24 cellular contexts compared by ENCODE assay signal in the genomic region with DNA sequence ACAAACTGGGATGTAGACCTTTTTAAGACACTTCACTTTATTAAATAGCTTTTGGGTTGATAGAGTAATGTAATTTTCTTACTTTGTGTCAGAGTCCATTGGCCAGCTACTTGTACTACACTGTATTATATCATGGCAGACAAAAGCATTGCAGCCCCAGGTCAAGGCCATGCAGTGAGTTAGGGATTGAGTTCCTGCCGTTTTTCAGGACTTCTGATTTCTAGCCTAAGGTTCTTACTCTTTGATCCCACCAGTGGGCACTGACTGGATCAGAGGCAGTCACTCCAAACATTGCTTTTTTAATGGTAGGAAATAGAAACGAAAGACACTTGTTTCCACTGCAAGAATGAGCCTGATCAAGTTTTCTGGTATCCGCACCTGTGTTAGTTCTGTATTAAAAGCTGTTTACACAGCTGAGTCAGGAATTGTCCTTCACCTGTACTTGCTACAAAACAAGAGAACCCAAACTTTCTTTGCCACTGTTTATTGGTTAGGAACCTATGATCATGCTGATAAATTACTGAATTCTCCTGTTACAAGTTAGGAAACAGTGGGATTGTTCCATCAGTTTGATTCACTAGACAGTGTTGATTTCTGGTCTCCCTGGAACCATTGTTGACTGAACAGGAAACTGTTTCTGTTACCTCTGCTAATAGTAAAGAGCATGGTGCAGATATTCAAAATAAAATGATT. TPM values are rescaled to one million over a fixed set of nuclear protein-coding genes. Genes with fewer than 3 reads are reported as not detected.
DNase-seq lines count a peak whose midpoint lies in the region; ATAC-seq and TF ChIP-seq lines count a peak whose summit lies in the region.
"Had no signal": no experiment of that assay in that cellular context is flagged by ENCODE, and none has a peak within 500 bp of the region (broad histone marks: within the 10 kb centered on the region; RNA-seq: fewer than 3 reads in every experiment).

No MANE protein-coding gene starts in this region.

- H3K36me3 Mint-ChIP-seq in Caco-2 (ENCODE audit: insufficient read depth, unreplicated experiment), result no peaks in the 10 kb centered on the region
- peaks cover 19% of the 10 kb centered on the region for H3K36me3 Mint-ChIP-seq in endothelial cell (ENCODE audit: low read depth, unreplicated experiment)
- H3K36me3 Mint-ChIP-seq: activated CD8-positive, alpha-beta memory T cell treated with anti-CD3 and anti-CD28 coated beads, Interleukin-2, amount 10 ng/mL, durations not matched to agents 7 days and 5 days had no signal

- H3K4me1 ChIP-seq in Caco-2, result no peaks in the 10 kb centered on the region
- H3K4me1 ChIP-seq: breast epithelium, Peyer's patch, sigmoid colon had no signal

- intact Hi-C loops in Caco-2 (cut with micrococcal nuclease; ENCODE audit: unreplicated experiment), result no loop called here

- no peaks in the 10 kb centered on the region for H3K36me3 ChIP-seq in Caco-2 (ENCODE audit: control insufficient read depth, insufficient read depth, low read length)
- H3K36me3 ChIP-seq: breast epithelium, MG63, Peyer's patch, sigmoid colon, WERI-Rb-1 had no signal

- no TSS peak for BruUV-seq in Caco-2 (replicated peaks; lab: Mats Ljungman, UMichigan)

- POLR2A ChIA-PET in Caco-2 (lab: Charles Lee), result no interaction called here

- H3K4me3 Mint-ChIP-seq in Caco-2 (ENCODE audit: unreplicated experiment), result no peak overlapping the region
- no peak overlapping the region for H3K4me3 Mint-ChIP-seq in endothelial cell (ENCODE audit: unreplicated experiment)
- H3K4me3 Mint-ChIP-seq: activated CD4-positive, alpha-beta T cell treated with anti-CD3 and anti-CD28 coated beads, Interleukin-2, amount 10 ng/mL, durations not matched to agents 7 days and 5 days; activated CD8-positive, alpha-beta memory T cell treated with anti-CD3 and anti-CD28 coated beads, Interleukin-2, amount 10 ng/mL, durations not matched to agents 7 days and 5 days; activated naive CD4-positive, alpha-beta T cell treated with anti-CD3 and anti-CD28 coated beads, Interleukin-2, amount 10 ng/mL, durations not matched to agents 7 days and 5 days had no signal

- H3K4me1 Mint-ChIP-seq in Caco-2 (ENCODE audit: low read depth, unreplicated experiment) (no peaks in the 10 kb centered on the region), endothelial cell (ENCODE audit: unreplicated experiment) (peaks cover 8% of the 10 kb centered on the region)

- no peak for ATAC-seq in HG02623 (IDR thresholded peaks at IDR 0.05; ENCODE audit: unreplicated experiment)
- ATAC-seq: activated CD8-positive, alpha-beta memory T cell treated with anti-CD3 and anti-CD28 coated beads, Interleukin-2, amount 10 ng/mL, durations not matched to agents 7 days and 5 days; SK-N-SH treated with all-trans-retinoic acid at 6 μM for 48 hours had no signal

- H3K27me3 ChIP-seq in Caco-2 (replicated peaks; ENCODE audit: control insufficient read depth, insufficient read depth, low read length), result no peaks in the 10 kb centered on the region
- H3K27me3 ChIP-seq: breast epithelium, MG63, Peyer's patch, sigmoid colon had no signal

- H3K9me3 ChIP-seq in Caco-2, result no peaks in the 10 kb centered on the region
- H3K9me3 ChIP-seq: breast epithelium, MG63, Peyer's patch, sigmoid colon had no signal

- CTCF ChIA-PET in Caco-2 (lab: Charles Lee), result no interaction called here

- TF ChIP-seq CTCF in Caco-2 (IDR thresholded peaks at IDR 0.05; ENCODE audit: insufficient read depth in 1 of 2, low read depth in 1 of 2, low read length in 1 of 2, severe bottlenecking in 1 of 2, unreplicated experiment in 1 of 2), result no peak
- TF ChIP-seq CTCF in endothelial cell (IDR thresholded peaks at IDR 0.05; ENCODE audit: unreplicated experiment), result no peak

- no peaks in the 10 kb centered on the region for H3K9me3 Mint-ChIP-seq in Caco-2 (ENCODE audit: unreplicated experiment)
- no peaks in the 10 kb centered on the region for H3K9me3 Mint-ChIP-seq in endothelial cell (ENCODE audit: unreplicated experiment)
- H3K9me3 Mint-ChIP-seq: activated CD4-positive, alpha-beta T cell treated with anti-CD3 and anti-CD28 coated beads, Interleukin-2, amount 10 ng/mL, durations not matched to agents 7 days and 5 days; activated naive CD4-positive, alpha-beta T cell treated with anti-CD3 and anti-CD28 coated beads, Interleukin-2, amount 10 ng/mL, durations not matched to agents 7 days and 5 days had no signal

- H3K27me3 Mint-ChIP-seq in Caco-2 (ENCODE audit: insufficient read depth, unreplicated experiment) (no peaks in the 10 kb centered on the region), endothelial cell (ENCODE audit: unreplicated experiment) (no peaks in the 10 kb centered on the region)
- H3K27me3 Mint-ChIP-seq: activated CD4-positive, alpha-beta T cell treated with anti-CD3 and anti-CD28 coated beads, Interleukin-2, amount 10 ng/mL, durations not matched to agents 7 days and 5 days; activated CD8-positive, alpha-beta memory T cell treated with anti-CD3 and anti-CD28 coated beads, Interleukin-2, amount 10 ng/mL, durations not matched to agents 7 days and 5 days; activated naive CD4-positive, alpha-beta T cell treated with anti-CD3 and anti-CD28 coated beads, Interleukin-2, amount 10 ng/mL, durations not matched to agents 7 days and 5 days; progenitor cell of endocrine pancreas had no signal

- no peak overlapping the region for H3K4me3 ChIP-seq in Caco-2 (ENCODE audit: low read depth, low read length)
- H3K4me3 ChIP-seq: breast epithelium, coronary artery, GM23248, MG63, Peyer's patch, sigmoid colon had no signal

- DNase-seq in COLO668 (lab: John Stamatoyannopoulos, UW; ENCODE audit: unreplicated experiment), result peak; percentile 2
- peak in 1 of 2 experiments; percentile 47 for DNase-seq in Caco-2
- DNase-seq in NCI-H748 treated with DMSO at 0.1 percent for 48 hours (lab: John Stamatoyannopoulos, UW), result peak; percentile 54
- DNase-seq in endothelial cell (ENCODE audit: low spot score), result no peak
- no peak for DNase-seq in activated gamma-delta T cell treated with Interleukin-2 at 50 U/mL for 16 hours
- no peak for DNase-seq in activated CD4-positive, alpha-beta T cell treated with anti-CD3 and anti-CD28 coated beads for 48 hours
- DNase-seq: activated CD4-positive, alpha-beta T cell treated with anti-CD3 and anti-CD28 coated beads, Interleukin-2, amount 10 ng/mL, durations not matched to agents 7 days and 5 days; activated CD8-positive, alpha-beta memory T cell treated with anti-CD3 and anti-CD28 coated beads, Interleukin-2, amount 10 ng/mL, durations not matched to agents 7 days and 5 days; activated naive CD4-positive, alpha-beta T cell treated with anti-CD3 and anti-CD28 coated beads, Interleukin-2, amount 10 ng/mL, durations not matched to agents 7 days and 5 days; amniotic stem cell; DMS 273 treated with DMSO at 0.1 percent for 48 hours; GM23248; MG63; NCI-H1694; NCI-H446; Peyer's patch; sigmoid colon; stimulated activated naive CD4-positive, alpha-beta T cell treated with Interleukin-2 at 50 U/mL for 16 hours; WERI-Rb-1 had no signal

- peak overlapping the region; percentile 28 for H3K27ac Mint-ChIP-seq in Caco-2 (ENCODE audit: unreplicated experiment)
- peak overlapping the region; percentile 89 for H3K27ac Mint-ChIP-seq in endothelial cell (ENCODE audit: unreplicated experiment)
- H3K27ac Mint-ChIP-seq: activated CD4-positive, alpha-beta T cell treated with anti-CD3 and anti-CD28 coated beads, Interleukin-2, amount 10 ng/mL, durations not matched to agents 7 days and 5 days; activated CD8-positive, alpha-beta memory T cell treated with anti-CD3 and anti-CD28 coated beads, Interleukin-2, amount 10 ng/mL, durations not matched to agents 7 days and 5 days; activated naive CD4-positive, alpha-beta T cell treated with anti-CD3 and anti-CD28 coated beads, Interleukin-2, amount 10 ng/mL, durations not matched to agents 7 days and 5 days; progenitor cell of endocrine pancreas had no signal

RNA-seq across cellular contexts. Expression of a gene that starts 22.1 kb away (rescaled TPM):
- 0.56 and 0.68 TPM in 2 replicates for total RNA-seq in Caco-2 (2022)
- total RNA-seq in endothelial cell (ENCODE audit: unreplicated experiment), result 35.0 TPM

Comparison
In these comparisons a context has a peak if more than half of its experiments do, and no peak if none do; other contexts are left out.
1. DNase-seq: peak in COLO668 (single experiment) and NCI-H748 treated with DMSO at 0.1 percent for 48 hours (single experiment); none in endothelial cell (single experiment), activated gamma-delta T cell treated with Interleukin-2 at 50 U/mL for 16 hours (single experiment) and activated CD4-positive, alpha-beta T cell treated with anti-CD3 and anti-CD28 coated beads for 48 hours (single experiment).
2. RNA of a gene that starts 22.1 kb away (total RNA-seq): 35.0 TPM in endothelial cell (single experiment); 0.56 to 0.68 TPM in Caco-2; every median in the first group is over 10 times any median in the second.